Comparison of ENCODE assay signal across 1 cellular context in the genomic region with DNA sequence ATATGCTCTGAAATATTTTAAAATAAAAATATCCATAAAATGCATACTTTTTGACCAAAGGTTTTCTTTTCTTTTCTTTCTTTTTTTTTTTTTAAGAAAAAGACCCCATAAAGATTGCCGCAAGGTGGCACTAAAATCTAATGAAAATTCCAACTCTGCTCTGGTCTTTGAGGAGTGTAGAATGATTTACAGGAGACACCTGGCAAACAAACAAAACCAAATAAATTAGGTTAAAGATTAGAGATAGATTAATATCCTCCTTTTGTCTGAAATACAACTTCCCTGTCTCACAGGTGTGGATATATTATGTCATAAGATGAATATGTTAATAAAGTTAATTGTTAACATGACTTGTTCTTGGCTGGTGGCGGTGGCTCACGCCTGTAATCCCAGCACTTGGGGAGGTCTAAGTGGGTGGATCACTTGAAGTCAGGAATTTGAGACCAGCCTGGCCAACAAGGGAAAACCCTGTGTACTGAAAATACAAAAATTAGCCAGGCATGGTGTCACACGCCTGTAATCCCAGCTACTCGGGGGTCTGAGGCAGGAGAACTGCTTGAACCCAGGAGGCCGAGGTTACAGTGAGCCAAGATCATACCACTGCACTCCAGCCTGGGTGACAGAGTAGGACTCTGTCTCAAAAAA.
A peak's percentile ranks its signal among the peaks of the same experiment; 100 is the strongest.
TF ChIP-seq lines count a peak whose summit lies in the region.

No MANE protein-coding gene starts in this region.

TF ChIP-seq in liver, 16 proteins besides CTCF, POLR2A, EP300 and RAD21 (continued from another document):
- TF ChIP-seq, protein P1, sequence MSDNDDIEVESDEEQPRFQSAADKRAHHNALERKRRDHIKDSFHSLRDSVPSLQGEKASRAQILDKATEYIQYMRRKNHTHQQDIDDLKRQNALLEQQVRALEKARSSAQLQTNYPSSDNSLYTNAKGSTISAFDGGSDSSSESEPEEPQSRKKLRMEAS (IDR thresholded peaks at IDR 0.05), result peak; percentile 44
TF ChIP-seq in liver: peak in this region for 11.
